ENCODE assay signal across 12 cellular contexts in the genomic region with DNA sequence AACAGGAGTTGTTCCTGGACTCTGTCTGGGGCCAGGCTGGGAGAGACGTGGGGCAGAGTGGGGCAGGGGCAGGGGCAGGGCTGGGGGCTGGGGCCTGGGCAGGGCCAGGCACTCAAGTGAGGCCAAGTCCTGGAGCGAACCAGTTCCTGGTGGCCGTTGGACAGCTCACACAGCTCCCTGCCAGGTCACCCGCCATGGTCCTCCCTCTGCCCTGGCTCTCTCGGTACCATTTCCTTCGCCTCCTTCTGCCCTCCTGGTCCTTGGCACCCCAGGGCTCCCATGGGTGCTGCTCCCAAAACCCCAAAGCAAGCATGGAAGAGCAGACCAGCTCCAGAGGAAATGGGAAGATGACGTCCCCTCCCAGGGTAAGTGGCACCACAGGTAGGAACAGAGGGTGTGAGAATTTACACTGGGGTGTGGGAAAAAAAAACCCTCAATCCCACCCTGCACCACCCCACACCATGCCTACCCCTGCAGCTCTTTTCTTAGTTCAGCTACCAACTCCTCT. TPM values are rescaled to one million over a fixed set of nuclear protein-coding genes. Genes with fewer than 3 reads are reported as not detected.
A peak's percentile ranks its signal among the peaks of the same experiment; 100 is the strongest.
DNase-seq lines count a peak whose midpoint lies in the region; ATAC-seq and TF ChIP-seq lines count a peak whose summit lies in the region.
"Had no signal": no experiment of that assay in that cellular context is flagged by ENCODE, and none has a peak within 500 bp of the region (broad histone marks: within the 10 kb centered on the region; RNA-seq: fewer than 3 reads in every experiment).

A gene with protein sequence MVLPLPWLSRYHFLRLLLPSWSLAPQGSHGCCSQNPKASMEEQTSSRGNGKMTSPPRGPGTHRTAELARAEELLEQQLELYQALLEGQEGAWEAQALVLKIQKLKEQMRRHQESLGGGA (plus strand): TSS at position 142 of the 508 bp plus-strand sequence. CDS start 53 bp downstream, at position 195.

- no peaks in the 10 kb centered on the region for H3K27me3 ChIP-seq in tibial artery
- no peaks in the 10 kb centered on the region for H3K27me3 ChIP-seq in mammary epithelial cell (ENCODE audit: insufficient read depth, low read length)
- H3K27me3 ChIP-seq in ovary, result no peaks in the 10 kb centered on the region
- H3K27me3 ChIP-seq: hepatocyte had no signal

- ATAC-seq in T-cell (replicated peaks in 1 of 4), result peak in 3 of 4 experiments; percentile 19 to 45 (median 31)
- peak; percentile 47 for ATAC-seq in stimulated activated naive CD8-positive, alpha-beta T cell treated with anti-CD3 and anti-CD28 coated beads, Interleukin-15, amount 100 ng/mL, for 72 hours

- H3K27ac ChIP-seq in tibial artery, result no peak within 1 kb of the TSS
- H3K27ac ChIP-seq in mammary epithelial cell (ENCODE audit: insufficient read depth, low read depth, low read length), result no peak within 1 kb of the TSS
- no peak within 1 kb of the TSS for H3K27ac ChIP-seq in ovary
- H3K27ac ChIP-seq: hepatocyte had no signal

- H3K36me3 ChIP-seq in tibial artery (peaks cover 31 to 47% (median 47%) of the 10 kb centered on the region in 3 donors), mammary epithelial cell (ENCODE audit: insufficient read depth, low read length) (peaks cover 32% of the 10 kb centered on the region), ovary (no peaks in the 10 kb centered on the region)

- H2AFZ ChIP-seq in mammary epithelial cell (ENCODE audit: low read depth, low read length), result no peak within 1 kb of the TSS
- H2AFZ ChIP-seq: hepatocyte had no signal

- H3K4me2 ChIP-seq in mammary epithelial cell (ENCODE audit: insufficient read depth, low read depth, low read length), result no peak within 1 kb of the TSS
- H3K4me2 ChIP-seq: hepatocyte had no signal

- CTCF ChIA-PET in activated naive CD4-positive, alpha-beta T cell treated with anti-CD3 and anti-CD28 coated beads, Interleukin-2, amount 10 ng/mL, durations not matched to agents 7 days and 5 days (lab: Charles Lee), result no interaction called here
- CTCF ChIA-PET in T-cell (lab: Charles Lee) (no interaction called here), mammary epithelial cell (lab: Charles Lee; ENCODE audit: low non-redundant PET) (no interaction called here)

- H3K79me2 ChIP-seq in mammary epithelial cell (ENCODE audit: insufficient read depth, low read length), result peaks cover 25% of the 10 kb centered on the region

- 53% methylated on average over 3 of the region's 7 CpGs for WGBS in mammary epithelial cell (ENCODE audit: low coverage, missing lambda C conversion rate)
- whole genome bisulfite sequencing in ovary, 3 donors, result 53 to 61% (median 59%) methylated on average over 7 of the region's 7 CpGs

- peaks cover 12% of the 10 kb centered on the region for H3K4me1 Mint-ChIP-seq in activated naive CD4-positive, alpha-beta T cell treated with anti-CD3 and anti-CD28 coated beads, Interleukin-2, amount 10 ng/mL, durations not matched to agents 7 days and 5 days
- peaks cover 7 to 13% (median 10%) of the 10 kb centered on the region in 3 donors for H3K4me1 Mint-ChIP-seq in T-cell
- peaks cover 31% of the 10 kb centered on the region for H3K4me1 Mint-ChIP-seq in stimulated activated naive CD8-positive, alpha-beta T cell treated with anti-CD3 and anti-CD28 coated beads, Interleukin-15, amount 100 ng/mL, for 72 hours

- H3K4me3 ChIP-seq in tibial artery (no peak within 1 kb of the TSS), mammary epithelial cell (replicated peaks in 1 of 3; ENCODE audit: insufficient read depth in 1 of 3, low read depth in 2 of 3, low read length in 3 of 3) (no peak within 1 kb of the TSS), ovary (no peak within 1 kb of the TSS)
- H3K4me3 ChIP-seq: hepatocyte had no signal

- no peaks in the 10 kb centered on the region for H3K4me1 ChIP-seq in tibial artery
- peaks cover 9% of the 10 kb centered on the region for H3K4me1 ChIP-seq in mammary epithelial cell (ENCODE audit: insufficient read depth, low read length)
- H3K4me1 ChIP-seq in ovary (ENCODE audit: insufficient read depth), result peaks cover 3% of the 10 kb centered on the region

- dilution Hi-C loops in mammary epithelial cell (cut with HindIII; ENCODE audit: low sequenced_read_pairs), result no loop called here

- peak within 1 kb of the TSS; percentile 24 for H3K27ac Mint-ChIP-seq in activated naive CD4-positive, alpha-beta T cell treated with anti-CD3 and anti-CD28 coated beads, Interleukin-2, amount 10 ng/mL, durations not matched to agents 7 days and 5 days
- H3K27ac Mint-ChIP-seq in T-cell, result peak within 1 kb of the TSS; percentile 21 to 39
- peak within 1 kb of the TSS in 1 of 2 donors; percentile 75 for H3K27ac Mint-ChIP-seq in stimulated activated naive CD8-positive, alpha-beta T cell treated with anti-CD3 and anti-CD28 coated beads, Interleukin-15, amount 100 ng/mL, for 72 hours
- H3K27ac Mint-ChIP-seq: activated CD4-positive, alpha-beta T cell treated with anti-CD3 and anti-CD28 coated beads, Interleukin-2, amount 10 ng/mL, durations not matched to agents 7 days and 5 days had no signal

- in situ Hi-C loops in mammary epithelial cell (cut with MboI; ENCODE audit: low sequenced_read_pairs in 2 of 2), result no loop called here

- no peak for TF ChIP-seq EP300 in ovary (IDR thresholded peaks at IDR 0.05)

- intact Hi-C loops in tibial artery (cut with DNase I; ENCODE audit: low total_unique reads) (no loop called here), mammary epithelial cell (cut with micrococcal nuclease) (loop anchor here (2.0 kb wide), 1 partner anchor 34 kb away; no protein-coding TSS in a partner anchor), ovary (cut with DNase I) (no loop called here)

- no peaks in the 10 kb centered on the region for H3K9me3 Mint-ChIP-seq in activated naive CD4-positive, alpha-beta T cell treated with anti-CD3 and anti-CD28 coated beads, Interleukin-2, amount 10 ng/mL, durations not matched to agents 7 days and 5 days
- no peaks in the 10 kb centered on the region for H3K9me3 Mint-ChIP-seq in T-cell
- H3K9me3 Mint-ChIP-seq in stimulated activated naive CD8-positive, alpha-beta T cell treated with anti-CD3 and anti-CD28 coated beads, Interleukin-15, amount 100 ng/mL, for 72 hours, result no peaks in the 10 kb centered on the region
- H3K9me3 Mint-ChIP-seq: activated CD4-positive, alpha-beta T cell treated with anti-CD3 and anti-CD28 coated beads, Interleukin-2, amount 10 ng/mL, durations not matched to agents 7 days and 5 days had no signal

- peaks cover 42% of the 10 kb centered on the region for H3K36me3 Mint-ChIP-seq in activated naive CD4-positive, alpha-beta T cell treated with anti-CD3 and anti-CD28 coated beads, Interleukin-2, amount 10 ng/mL, durations not matched to agents 7 days and 5 days
- peaks cover 31% of the 10 kb centered on the region for H3K36me3 Mint-ChIP-seq in T-cell

- H4K20me1 ChIP-seq in mammary epithelial cell (ENCODE audit: insufficient read depth, low read length), result peaks cover 2% of the 10 kb centered on the region

- no peak for DNase-seq in activated naive CD4-positive, alpha-beta T cell treated with anti-CD3 and anti-CD28 coated beads, Interleukin-2, amount 10 ng/mL, durations not matched to agents 7 days and 5 days
- no peak for DNase-seq in activated naive CD4-positive, alpha-beta T cell treated with Interleukin-2 at 50 U/mL for 16 hours
- no peak for DNase-seq in T-cell
- peak; percentile 19 for DNase-seq in kidney tubule cell (ENCODE audit: low spot score)
- DNase-seq in stimulated activated naive CD8-positive, alpha-beta T cell treated with anti-CD3 and anti-CD28 coated beads, Interleukin-15, amount 100 ng/mL, for 72 hours, result no peak
- DNase-seq in tibial artery, result no peak
- no peak for DNase-seq in mammary epithelial cell
- DNase-seq in ovary, result no peak
- DNase-seq: activated CD4-positive, alpha-beta T cell treated with anti-CD3 and anti-CD28 coated beads, Interleukin-2, amount 10 ng/mL, durations not matched to agents 7 days and 5 days; amniotic stem cell; NCI-H2227 treated with DMSO at 0.1 percent for 48 hours had no signal

- no peak for TF ChIP-seq POLR2A in ovary (IDR thresholded peaks at IDR 0.05)

- BruUV-seq in mammary epithelial cell (replicated peaks; lab: Mats Ljungman, UMichigan), result no TSS peak

- POLR2A ChIA-PET in T-cell (lab: Charles Lee), result no interaction called here

- H3K4me3 Mint-ChIP-seq in activated naive CD4-positive, alpha-beta T cell treated with anti-CD3 and anti-CD28 coated beads, Interleukin-2, amount 10 ng/mL, durations not matched to agents 7 days and 5 days, result no peak within 1 kb of the TSS
- H3K4me3 Mint-ChIP-seq in T-cell, result no peak within 1 kb of the TSS
- H3K4me3 Mint-ChIP-seq in stimulated activated naive CD8-positive, alpha-beta T cell treated with anti-CD3 and anti-CD28 coated beads, Interleukin-15, amount 100 ng/mL, for 72 hours, result no peak within 1 kb of the TSS
- H3K4me3 Mint-ChIP-seq: activated CD4-positive, alpha-beta T cell treated with anti-CD3 and anti-CD28 coated beads, Interleukin-2, amount 10 ng/mL, durations not matched to agents 7 days and 5 days had no signal

- no peaks in the 10 kb centered on the region for H3K27me3 Mint-ChIP-seq in activated naive CD4-positive, alpha-beta T cell treated with anti-CD3 and anti-CD28 coated beads, Interleukin-2, amount 10 ng/mL, durations not matched to agents 7 days and 5 days
- H3K27me3 Mint-ChIP-seq in T-cell, result no peaks in the 10 kb centered on the region
- no peaks in the 10 kb centered on the region for H3K27me3 Mint-ChIP-seq in stimulated activated naive CD8-positive, alpha-beta T cell treated with anti-CD3 and anti-CD28 coated beads, Interleukin-15, amount 100 ng/mL, for 72 hours
- H3K27me3 Mint-ChIP-seq: activated CD4-positive, alpha-beta T cell treated with anti-CD3 and anti-CD28 coated beads, Interleukin-2, amount 10 ng/mL, durations not matched to agents 7 days and 5 days had no signal

- H3K9me3 ChIP-seq in tibial artery (no peaks in the 10 kb centered on the region), mammary epithelial cell (replicated peaks; ENCODE audit: insufficient read depth, low read length) (no peaks in the 10 kb centered on the region), ovary (no peaks in the 10 kb centered on the region)

- no peak within 1 kb of the TSS for H3K9ac ChIP-seq in mammary epithelial cell (ENCODE audit: insufficient read depth, low read length)

- TF ChIP-seq CTCF in tibial artery (IDR thresholded peaks at IDR 0.05) (no peak), mammary epithelial cell (conservative IDR thresholded peaks at IDR 0.05 in 1 of 2, IDR thresholded peaks at IDR 0.05 in 1 of 2; ENCODE audit: extremely low read depth in 1 of 2, insufficient read depth in 1 of 2, low read depth in 1 of 2, low read length in 2 of 2) (no peak), ovary (IDR thresholded peaks at IDR 0.05) (no peak)

RNA-seq across cellular contexts. Expression of the gene that starts here (rescaled TPM):
- total RNA-seq in T-cell (not detected), mammary epithelial cell (not detected), ovary (not detected)
- polyA plus RNA-seq in mammary epithelial cell (not detected), ovary (not detected)
- polyA minus RNA-seq in mammary epithelial cell, result not detected
- total RNA-seq: activated CD4-positive, alpha-beta T cell treated with anti-CD3 and anti-CD28 coated beads, Interleukin-2, amount 10 ng/mL, durations not matched to agents 7 days and 5 days had no signal

Comparison
In these comparisons a context has a peak if more than half of its experiments do, and no peak if none do; other contexts are left out.
1. Peak in ATAC-seq in T-cell; RNA of the gene not detected or under 1 TPM.